ENCODE assay signal across 11 cellular contexts in the genomic region with DNA sequence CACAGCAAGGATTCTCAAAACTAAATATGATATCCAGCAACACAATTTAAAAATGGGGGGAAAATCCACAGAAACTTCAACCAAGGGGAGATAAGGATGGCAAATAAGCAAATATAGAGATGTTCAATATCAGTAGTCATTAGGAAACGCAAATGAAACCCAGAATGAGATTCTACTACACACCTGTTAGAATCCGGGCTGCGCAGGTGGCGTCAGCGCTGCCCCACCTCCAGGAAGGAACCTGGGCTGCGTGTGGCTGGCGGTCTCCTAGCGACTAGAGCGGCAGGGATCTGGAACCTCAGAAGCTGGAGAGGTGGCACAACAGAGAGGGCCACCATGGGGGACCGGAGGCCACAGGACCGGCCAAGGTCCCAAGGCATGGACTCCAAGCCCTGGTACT. TPM values are rescaled to one million over a fixed set of nuclear protein-coding genes. Genes with fewer than 3 reads are reported as not detected.
"Had no signal": no experiment of that assay in that cellular context is flagged by ENCODE, and none has a peak within 500 bp of the region (broad histone marks: within the 10 kb centered on the region; RNA-seq: fewer than 3 reads in every experiment).

FAM47B (plus strand) TSS at position 301 of the 400 bp plus-strand sequence; CDS start at position 337, 36 bp downstream.

- H3K27ac Mint-ChIP-seq: GM23338, H9, HFFc6 had no signal

- H3K4me3 Mint-ChIP-seq: GM23338, H9, HFFc6 had no signal

- FAIRE-seq: H1, H54 had no signal

- DNase-seq: GM23248, GOT3, H7, H9, HCEC 1CT, HFFc6 had no signal

- H2AFZ ChIP-seq: GM23248, GM23338 had no signal

- H3K9me3 Mint-ChIP-seq: HFFc6 had no signal

- H3K4me1 ChIP-seq: HAP-1 had no signal

- H3K36me3 ChIP-seq: HAP-1 had no signal

- H3K4me2 ChIP-seq: GM23338 had no signal

- H3K4me1 Mint-ChIP-seq: GM23338, H9 had no signal

- H3K27ac ChIP-seq: GM23248 had no signal

- H3K9ac ChIP-seq: GM23248 had no signal

- H3K4me3 ChIP-seq: GM23248, GM23338, HAP-1 had no signal

- H3K9me3 ChIP-seq: HAP-1 had no signal

RNA-seq across cellular contexts. Expression of gene FAM47B, which starts in this region (rescaled TPM):
- total RNA-seq: GM23248, GM23338, H1, H4, H7, H9, HFFc6 had no signal
- polyA plus RNA-seq: GM23248, GM23338, H1 had no signal
